7 cellular contexts compared by ENCODE assay signal in genomic region chr7:102286237-102287081, GRCh38. TPM values are rescaled to one million over a fixed set of nuclear protein-coding genes. Genes with fewer than 3 reads are reported as not detected.
A peak's percentile ranks its signal among the peaks of the same experiment; 100 is the strongest.
DNase-seq lines count a peak whose midpoint lies in the region; ATAC-seq and TF ChIP-seq lines count a peak whose summit lies in the region.

Gene SH2B2, plus strand, starts transcription at chr7:102286868. Its CDS starts 13,683 bp downstream, at chr7:102300551.

- POLR2A ChIA-PET in PC-3 (lab: Charles Lee; ENCODE audit: unreplicated experiment), result interaction anchor here (0.5 kb wide), 1 partner anchor 713 kb away, joined by 3 read pairs; no protein-coding TSS in a partner anchor

- no peaks in the 10 kb centered on the region for H3K27me3 ChIP-seq in PC-3 (ENCODE audit: low read length)

- H3K4me1 ChIP-seq in PC-3 (ENCODE audit: insufficient read depth, low read length), result peaks cover 11% of the 10 kb centered on the region

- H3K4me2 ChIP-seq in PC-3 (ENCODE audit: low read length), result peak within 1 kb of the TSS; percentile 99

- no peaks in the 10 kb centered on the region for H3K36me3 ChIP-seq in PC-3 (ENCODE audit: low read depth, low read length)

- peak within 1 kb of the TSS; percentile 80 for H3K9ac ChIP-seq in PC-3 (ENCODE audit: low read length)

- H3F3A ChIP-seq in PC-3 (ENCODE audit: low read length, unreplicated experiment), result no peaks in the 10 kb centered on the region

- H3K79me2 ChIP-seq in PC-3 (ENCODE audit: low read length), result no peaks in the 10 kb centered on the region

- H3K9me3 ChIP-seq in PC-3 (ENCODE audit: low read length), result no peaks in the 10 kb centered on the region

- no peaks in the 10 kb centered on the region for H3K9me2 ChIP-seq in PC-3 (replicated peaks; ENCODE audit: low read length)

- CTCF ChIA-PET in PC-3 (lab: Charles Lee), result interaction anchor here (0.6 kb wide), 1 partner anchor 42 kb away, joined by 3 read pairs; no protein-coding TSS in a partner anchor

- H4K20me1 ChIP-seq in PC-3 (ENCODE audit: low read length), result no peaks in the 10 kb centered on the region

- BruUV-seq in PC-3 (replicated peaks; lab: Mats Ljungman, UMichigan), result TSS peak; percentile 73

- H3K27ac ChIP-seq in PC-3 (ENCODE audit: low read length), result no peak within 1 kb of the TSS

- no peaks in the 10 kb centered on the region for H3K9me3 Mint-ChIP-seq in activated naive CD8-positive, alpha-beta T cell (ENCODE audit: low read depth)

- H3K27me3 Mint-ChIP-seq in activated naive CD8-positive, alpha-beta T cell, result no peaks in the 10 kb centered on the region

- H2AFZ ChIP-seq in PC-3 (ENCODE audit: low read length), result peak within 1 kb of the TSS; percentile 97

- DNase-seq in PC-3 (peak; percentile 49), Right ventricle myocardium inferior (ENCODE audit: missing footprints) (peak; percentile 90), nucleus accumbens (lab: John Stamatoyannopoulos, UW) (peak in 38 of 56 donors; percentile 12 to 80 (median 43))

- no peak within 1 kb of the TSS for H3K27ac Mint-ChIP-seq in activated naive CD8-positive, alpha-beta T cell

- H3K4me3 ChIP-seq in PC-3 (ENCODE audit: low read length), result peak within 1 kb of the TSS; percentile 84

- no peak for TF ChIP-seq CTCF in PC-3 (conservative IDR thresholded peaks at IDR 0.05; ENCODE audit: low read depth, low read length)

- no peaks in the 10 kb centered on the region for H3K36me3 Mint-ChIP-seq in activated naive CD8-positive, alpha-beta T cell

- peak; percentile 39 for TF ChIP-seq POLR2A in GM10847 (IDR thresholded peaks at IDR 0.05; ENCODE audit: extremely low read depth, insufficient read length)

- H3K4me3 Mint-ChIP-seq in activated naive CD8-positive, alpha-beta T cell, result peak within 1 kb of the TSS; percentile 68

- peak; percentile 25 for ATAC-seq in HG03342 (IDR thresholded peaks at IDR 0.05; ENCODE audit: unreplicated experiment)
- peak; percentile 55 for ATAC-seq in PC-3
- ATAC-seq in Right ventricle myocardium inferior, result peak; percentile 78
- ATAC-seq in HG02852 (IDR thresholded peaks at IDR 0.05; ENCODE audit: unreplicated experiment), result no peak

- intact Hi-C loops in PC-3 (cut with micrococcal nuclease), result loop anchor here (5.0 kb wide), 1 partner anchor 76 kb away; no protein-coding TSS in a partner anchor
- intact Hi-C loops in Right ventricle myocardium inferior (cut with DNase I), result no loop called here

- H3K4me1 Mint-ChIP-seq in activated naive CD8-positive, alpha-beta T cell (ENCODE audit: low read depth), result peaks cover 29% of the 10 kb centered on the region

RNA-seq across cellular contexts. Expression of gene SH2B2, which starts in this region (rescaled TPM):
- total RNA-seq in PC-3 (2014; rRNA removed) (8.8 and 10.7 TPM in 2 replicates), Right ventricle myocardium inferior (1.2 TPM)
